ENCODE assay signal across 9 cellular contexts in genomic region chr11:94544582-94544831, GRCh38. TPM values are rescaled to one million over a fixed set of nuclear protein-coding genes. Genes with fewer than 3 reads are reported as not detected.
DNase-seq lines count a peak whose midpoint lies in the region; ATAC-seq and TF ChIP-seq lines count a peak whose summit lies in the region.
"Had no signal": no experiment of that assay in that cellular context is flagged by ENCODE, and none has a peak within 500 bp of the region (broad histone marks: within the 10 kb centered on the region; RNA-seq: fewer than 3 reads in every experiment).

No MANE protein-coding gene starts in this region.

- CTCF ChIA-PET in CD4-positive, alpha-beta T cell (lab: Charles Lee), result no interaction called here
- CTCF ChIA-PET in HEK293 (lab: Yijun Ruan, JAX), result interaction anchor here (1.4 kb wide), 1 partner anchor 11 kb away, joined by 3 read pairs; no protein-coding TSS in a partner anchor
- CTCF ChIA-PET in activated CD4-positive, alpha-beta memory T cell treated with anti-CD3 and anti-CD28 coated beads, Interleukin-2, amount 10 ng/mL, durations not matched to agents 7 days and 5 days (lab: Charles Lee), result no interaction called here

- H3K36me3 ChIP-seq in HEK293 (ENCODE audit: control insufficient read depth in 2 of 2, insufficient read depth in 1 of 2, low read length in 2 of 2) (no peaks in the 10 kb centered on the region), iPS-15b (ENCODE audit: control insufficient read depth, insufficient read depth, low read length) (no peaks in the 10 kb centered on the region), SJCRH30 (no peaks in the 10 kb centered on the region)

- H3K27ac Mint-ChIP-seq in CD4-positive, alpha-beta T cell, result no peak overlapping the region
- no peak overlapping the region for H3K27ac Mint-ChIP-seq in activated CD4-positive, alpha-beta memory T cell treated with anti-CD3 and anti-CD28 coated beads, Interleukin-2, amount 10 ng/mL, durations not matched to agents 7 days and 5 days

- H3K27ac ChIP-seq in CD4-positive, alpha-beta T cell (ENCODE audit: low read depth, low read length), result no peak overlapping the region
- H3K27ac ChIP-seq in HEK293 (ENCODE audit: extremely low read depth, low read depth, low read length), result peak overlapping the region; percentile 91
- H3K27ac ChIP-seq in SJCRH30, result no peak overlapping the region

- H3K9me3 ChIP-seq in CD4-positive, alpha-beta T cell (ENCODE audit: control insufficient read depth, low read length), result no peaks in the 10 kb centered on the region
- no peaks in the 10 kb centered on the region for H3K9me3 ChIP-seq in HEK293 (ENCODE audit: control insufficient read depth, insufficient read depth, low read depth, low read length)
- no peaks in the 10 kb centered on the region for H3K9me3 ChIP-seq in iPS-15b (ENCODE audit: control insufficient read depth, insufficient read depth, low read length)
- H3K9me3 ChIP-seq in SJCRH30 (replicated peaks), result no peaks in the 10 kb centered on the region

- H3K36me3 Mint-ChIP-seq in CD4-positive, alpha-beta T cell (ENCODE audit: low read depth), result peaks cover 4% of the 10 kb centered on the region
- H3K36me3 Mint-ChIP-seq in activated CD4-positive, alpha-beta memory T cell treated with anti-CD3 and anti-CD28 coated beads, Interleukin-2, amount 10 ng/mL, durations not matched to agents 7 days and 5 days (ENCODE audit: low read depth), result peaks cover 19% of the 10 kb centered on the region

- peak overlapping the region; percentile 54 for H3K4me3 ChIP-seq in HEK293 (ENCODE audit: low read depth, low read length)
- peak overlapping the region; percentile 70 for H3K4me3 ChIP-seq in iPS-15b (ENCODE audit: low read depth, low read length)
- no peak overlapping the region for H3K4me3 ChIP-seq in SJCRH30

- H3K4me1 ChIP-seq in HEK293 (ENCODE audit: control insufficient read depth, insufficient read depth, low read length) (no peaks in the 10 kb centered on the region), iPS-15b (ENCODE audit: control insufficient read depth, insufficient read depth, low read length) (peaks cover 10% of the 10 kb centered on the region), SJCRH30 (no peaks in the 10 kb centered on the region)

- H3K9ac ChIP-seq in iPS-15b (ENCODE audit: low read depth, low read length), result no peak overlapping the region

- H3K4me3 Mint-ChIP-seq in CD4-positive, alpha-beta T cell, result peak overlapping the region; percentile 81
- H3K4me3 Mint-ChIP-seq in activated CD4-positive, alpha-beta memory T cell treated with anti-CD3 and anti-CD28 coated beads, Interleukin-2, amount 10 ng/mL, durations not matched to agents 7 days and 5 days, result peak overlapping the region; percentile 99

- no peaks in the 10 kb centered on the region for H3K27me3 ChIP-seq in CD4-positive, alpha-beta T cell (ENCODE audit: control insufficient read depth, insufficient read depth, low read length)
- H3K27me3 ChIP-seq in iPS-15b (ENCODE audit: control insufficient read depth, insufficient read depth, low read length) (peaks cover 29% of the 10 kb centered on the region), SJCRH30 (no peaks in the 10 kb centered on the region)

- no peaks in the 10 kb centered on the region for H3K9me3 Mint-ChIP-seq in CD4-positive, alpha-beta T cell
- H3K9me3 Mint-ChIP-seq in activated CD4-positive, alpha-beta memory T cell treated with anti-CD3 and anti-CD28 coated beads, Interleukin-2, amount 10 ng/mL, durations not matched to agents 7 days and 5 days, result no peaks in the 10 kb centered on the region

- H3K27me3 Mint-ChIP-seq in CD4-positive, alpha-beta T cell, result no peaks in the 10 kb centered on the region
- no peaks in the 10 kb centered on the region for H3K27me3 Mint-ChIP-seq in activated CD4-positive, alpha-beta memory T cell treated with anti-CD3 and anti-CD28 coated beads, Interleukin-2, amount 10 ng/mL, durations not matched to agents 7 days and 5 days

- peak; percentile 8 for ATAC-seq in CD4-positive, alpha-beta T cell (ENCODE audit: poor library complexity)
- ATAC-seq in stimulated activated naive CD8-positive, alpha-beta T cell treated with anti-CD3 and anti-CD28 coated beads, Interleukin-15, Interleukin-2, amounts not matched to agents 100 U/mL and 50 U/mL, for 24 hours, result peak; percentile 33

- intact Hi-C loops in CD4-positive, alpha-beta T cell (cut with DNase I, micrococcal nuclease), result loop anchor here in 1 of 2 experiments (5.0 kb wide), 3 partner anchors 47 to 1248 kb away; partner anchors contain the start of genes CEP57, CWC15 and KDM4D

- peaks cover 56% of the 10 kb centered on the region for H3K4me1 Mint-ChIP-seq in CD4-positive, alpha-beta T cell (ENCODE audit: low read depth)
- H3K4me1 Mint-ChIP-seq in activated CD4-positive, alpha-beta memory T cell treated with anti-CD3 and anti-CD28 coated beads, Interleukin-2, amount 10 ng/mL, durations not matched to agents 7 days and 5 days, result peaks cover 49% of the 10 kb centered on the region

- DNase-seq in CD4-positive, alpha-beta T cell, result peak in 1 of 10 experiments; percentile 16
- no peak for DNase-seq in activated CD4-positive, alpha-beta memory T cell treated with anti-CD3 and anti-CD28 coated beads, Interleukin-2, amount 10 ng/mL, durations not matched to agents 7 days and 5 days
- DNase-seq in stimulated activated naive CD8-positive, alpha-beta T cell treated with anti-CD3 and anti-CD28 coated beads, Interleukin-15, Interleukin-2, amounts not matched to agents 100 U/mL and 50 U/mL, for 24 hours, result no peak
- DNase-seq in SJCRH30 (no peak), HPDE6-E6E7 (ENCODE audit: extremely low spot score) (no peak), mucosa of gallbladder (ENCODE audit: low spot score) (no peak)

- POLR2A ChIA-PET in CD4-positive, alpha-beta T cell (lab: Charles Lee), result interaction anchor here (1.0 to 2.1 kb wide), 8 partner anchors 50 to 1246 kb away, joined by 3 to 10 read pairs (median 4); partner anchors contain the start of genes ANKRD49, CEP57, CWC15 and ENDOD1
- POLR2A ChIA-PET in HEK293 (lab: Yijun Ruan, JAX), result interaction anchor here (1.0 to 1.5 kb wide), 6 partner anchors 11 to 608 kb away, joined by 3 to 6 read pairs (median 4); partner anchors contain the start of genes ANKRD49 and MRE11
- POLR2A ChIA-PET in activated CD4-positive, alpha-beta memory T cell treated with anti-CD3 and anti-CD28 coated beads, Interleukin-2, amount 10 ng/mL, durations not matched to agents 7 days and 5 days (lab: Charles Lee), result interaction anchor here (0.6 to 1.1 kb wide), 7 partner anchors 31 to 803 kb away, joined by 3 to 8 read pairs (median 5); partner anchors contain the start of genes C11orf54, CWC15, MED17 and TAF1D

- TF ChIP-seq CTCF in CD4-positive, alpha-beta T cell (IDR thresholded peaks at IDR 0.05), result no peak
- no peak for TF ChIP-seq CTCF in HEK293 (tag by site-specific recombination; IDR thresholded peaks at IDR 0.05)

TF ChIP-seq in HEK293, 187 proteins besides CTCF, POLR2A, EP300 and RAD21 (continues in another document):
- TF ChIP-seq BCL11A (tag by site-specific recombination; IDR thresholded peaks at IDR 0.05; ENCODE audit: low read depth) (no peak), ZNF366 (tag by site-specific recombination; conservative IDR thresholded peaks at IDR 0.05) (no peak), ZNF341 (tag by site-specific recombination; IDR thresholded peaks at IDR 0.05; ENCODE audit: low read depth) (no peak), ZNF645 (tag by site-specific recombination; IDR thresholded peaks at IDR 0.05) (no peak), ZNF785 (tag by site-specific recombination; IDR thresholded peaks at IDR 0.05) (no peak), ZNF529 (tag by site-specific recombination; IDR thresholded peaks at IDR 0.05; ENCODE audit: insufficient replicate concordance) (no peak), IKZF3 (tag by site-specific recombination; IDR thresholded peaks at IDR 0.05) (no peak)

RNA-seq across cellular contexts. Expression of gene FUT4, which starts 0.8 kb away (rescaled TPM):
- total RNA-seq in CD4-positive, alpha-beta T cell, result 1 to 10 TPM; 4.3 to 5.1 TPM
- total RNA-seq in activated CD4-positive, alpha-beta memory T cell treated with anti-CD3 and anti-CD28 coated beads, Interleukin-2, amount 10 ng/mL, durations not matched to agents 7 days and 5 days, result 1 to 10 TPM; 6.1 to 6.2 TPM
- total RNA-seq in SJCRH30 (2014; rRNA removed; shearing (Covaris generic)), result 0.42 and 0.46 TPM in 2 replicates
- 18.6 TPM for total RNA-seq in mucosa of gallbladder

RNA-seq across cellular contexts. Expression of gene PIWIL4, which starts 22.7 kb away (rescaled TPM):
- total RNA-seq in CD4-positive, alpha-beta T cell, result 1 to 10 TPM; 1.3 to 1.4 TPM
- 1 to 10 TPM in 1 of 2 experiments, under 1 TPM in 1; 0.60 to 1.1 TPM for total RNA-seq in activated CD4-positive, alpha-beta memory T cell treated with anti-CD3 and anti-CD28 coated beads, Interleukin-2, amount 10 ng/mL, durations not matched to agents 7 days and 5 days
- not detected in 2 replicates for total RNA-seq in SJCRH30 (2014; rRNA removed; shearing (Covaris generic))
- 11.0 TPM for total RNA-seq in mucosa of gallbladder

RNA-seq across cellular contexts. Expression of gene C11orf97, which starts 32.2 kb away (rescaled TPM):
- not detected for total RNA-seq in CD4-positive, alpha-beta T cell
- not detected for total RNA-seq in activated CD4-positive, alpha-beta memory T cell treated with anti-CD3 and anti-CD28 coated beads, Interleukin-2, amount 10 ng/mL, durations not matched to agents 7 days and 5 days
- not detected in 2 replicates for total RNA-seq in SJCRH30 (2014; rRNA removed; shearing (Covaris generic))
- not detected for total RNA-seq in mucosa of gallbladder
- total RNA-seq: NCI-H460 had no signal

RNA-seq across cellular contexts. Expression of gene ANKRD49, which starts 50.7 kb away (rescaled TPM):
- total RNA-seq in CD4-positive, alpha-beta T cell, result 10 to 100 TPM; 54.4 to 56.4 TPM
- 10 to 100 TPM; 26.9 to 27.0 TPM for total RNA-seq in activated CD4-positive, alpha-beta memory T cell treated with anti-CD3 and anti-CD28 coated beads, Interleukin-2, amount 10 ng/mL, durations not matched to agents 7 days and 5 days
- total RNA-seq in SJCRH30 (2014; rRNA removed; shearing (Covaris generic)), result 14.5 and 14.9 TPM in 2 replicates
- total RNA-seq in mucosa of gallbladder, result 14.5 TPM

RNA-seq across cellular contexts. Expression of gene MRE11, which starts 50.9 kb away (rescaled TPM):
- 10 to 100 TPM; 17.0 to 18.6 TPM for total RNA-seq in CD4-positive, alpha-beta T cell
- 10 to 100 TPM; 35.7 to 37.0 TPM for total RNA-seq in activated CD4-positive, alpha-beta memory T cell treated with anti-CD3 and anti-CD28 coated beads, Interleukin-2, amount 10 ng/mL, durations not matched to agents 7 days and 5 days
- 30.6 and 34.6 TPM in 2 replicates for total RNA-seq in SJCRH30 (2014; rRNA removed; shearing (Covaris generic))
- 14.8 TPM for total RNA-seq in mucosa of gallbladder
